In the genomic region with DNA sequence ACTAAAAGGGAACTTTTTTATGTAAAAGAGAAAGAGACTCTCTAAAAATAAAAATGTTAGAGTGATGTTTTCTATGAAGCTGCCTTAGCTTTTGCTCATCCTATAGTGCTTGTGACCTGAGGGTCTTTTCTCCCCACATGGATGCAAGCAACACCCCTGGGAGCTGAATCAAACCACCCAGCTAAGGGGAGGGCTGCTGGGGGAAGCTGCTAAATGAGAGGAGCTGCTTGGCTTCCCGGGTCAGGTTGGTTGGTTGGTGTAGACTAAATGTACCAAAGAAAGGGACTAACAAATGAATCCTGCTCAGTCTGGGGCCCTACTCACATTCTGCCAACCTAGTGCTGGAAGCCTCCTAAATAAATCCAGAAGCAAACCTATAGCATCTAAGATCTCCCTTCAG, we compare ENCODE assay signal across 17 cellular contexts.
"Had no signal": no experiment of that assay in that cellular context is flagged by ENCODE, and none has a peak within 500 bp of the region (broad histone marks: within the 10 kb centered on the region; RNA-seq: fewer than 3 reads in every experiment).

No MANE protein-coding gene starts in this region.

- H3K27ac Mint-ChIP-seq: activated CD4-positive, alpha-beta memory T cell treated with anti-CD3 and anti-CD28 coated beads, Interleukin-2, amount 10 ng/mL, durations not matched to agents 7 days and 5 days; activated CD4-positive, alpha-beta T cell treated with anti-CD3 and anti-CD28 coated beads for 36 hours; activated CD8-positive, alpha-beta memory T cell treated with anti-CD3 and anti-CD28 coated beads, Interleukin-2, amount 10 ng/mL, durations not matched to agents 7 days and 5 days; activated naive CD8-positive, alpha-beta T cell treated with anti-CD3 and anti-CD28 coated beads for 36 hours; mesothelial cell of epicardium had no signal

- H3K27me3 Mint-ChIP-seq: stimulated activated memory B cell treated with anti-CD40 and anti-IgM and Interleukin-4, amounts not matched to agents 10 μg/mL and 1 μg/mL and 100 μg/mL, for 72 hours had no signal

- H3K9me3 Mint-ChIP-seq: activated CD4-positive, alpha-beta memory T cell treated with anti-CD3 and anti-CD28 coated beads, Interleukin-2, amount 10 ng/mL, durations not matched to agents 7 days and 5 days; activated naive CD8-positive, alpha-beta T cell treated with anti-CD3 and anti-CD28 coated beads for 36 hours; mesothelial cell of epicardium; stimulated activated memory B cell treated with anti-CD40 and anti-IgM and Interleukin-4, amounts not matched to agents 10 μg/mL and 1 μg/mL and 100 μg/mL, for 72 hours had no signal

- H3K27ac ChIP-seq: colonic mucosa, lower lobe of right lung, neural progenitor cell, psoas muscle, right lobe of liver, WERI-Rb-1 had no signal

- H3K4me3 Mint-ChIP-seq: activated CD4-positive, alpha-beta memory T cell treated with anti-CD3 and anti-CD28 coated beads, Interleukin-2, amount 10 ng/mL, durations not matched to agents 7 days and 5 days; activated CD4-positive, alpha-beta T cell treated with anti-CD3 and anti-CD28 coated beads for 36 hours; activated CD8-positive, alpha-beta memory T cell treated with anti-CD3 and anti-CD28 coated beads, Interleukin-2, amount 10 ng/mL, durations not matched to agents 7 days and 5 days; activated naive CD8-positive, alpha-beta T cell treated with anti-CD3 and anti-CD28 coated beads for 36 hours; mesothelial cell of epicardium; stimulated activated memory B cell treated with anti-CD40 and anti-IgM and Interleukin-4, amounts not matched to agents 10 μg/mL and 1 μg/mL and 100 μg/mL, for 72 hours had no signal

- DNase-seq: activated CD4-positive, alpha-beta memory T cell treated with anti-CD3 and anti-CD28 coated beads, Interleukin-2, amount 10 ng/mL, durations not matched to agents 7 days and 5 days; activated CD4-positive, alpha-beta T cell treated with anti-CD3 and anti-CD28 coated beads for 36 hours; activated CD8-positive, alpha-beta memory T cell treated with anti-CD3 and anti-CD28 coated beads, Interleukin-2, amount 10 ng/mL, durations not matched to agents 7 days and 5 days; activated naive CD4-positive, alpha-beta T cell; activated naive CD8-positive, alpha-beta T cell treated with anti-CD3 and anti-CD28 coated beads for 36 hours; amniotic stem cell; colonic mucosa; head of caudate nucleus; lower lobe of right lung; psoas muscle; right lobe of liver; stimulated activated CD4-positive, alpha-beta T cell treated with anti-CD3 and anti-CD28 coated beads, Interleukin-4, amount 100 ng/mL, for 4 hours; T-helper 2 cell; WERI-Rb-1 had no signal

- H3K36me3 Mint-ChIP-seq: activated CD8-positive, alpha-beta memory T cell treated with anti-CD3 and anti-CD28 coated beads, Interleukin-2, amount 10 ng/mL, durations not matched to agents 7 days and 5 days; activated naive CD8-positive, alpha-beta T cell treated with anti-CD3 and anti-CD28 coated beads for 36 hours; mesothelial cell of epicardium; neural progenitor cell had no signal

- H3K9me3 ChIP-seq: colonic mucosa, lower lobe of right lung, psoas muscle, right lobe of liver had no signal

- H3K4me3 ChIP-seq: colonic mucosa, lower lobe of right lung, psoas muscle, right lobe of liver had no signal

- H3K4me1 ChIP-seq: colonic mucosa, psoas muscle, right lobe of liver had no signal

- H3K27me3 ChIP-seq: right lobe of liver had no signal

- H3K36me3 ChIP-seq: colonic mucosa, lower lobe of right lung, neural progenitor cell, right lobe of liver, WERI-Rb-1 had no signal
